ENCODE assay signal across 25 cellular contexts in genomic region chr10:132748545-132749427, GRCh38. TPM values are rescaled to one million over a fixed set of nuclear protein-coding genes. Genes with fewer than 3 reads are reported as not detected.
DNase-seq lines count a peak whose midpoint lies in the region; ATAC-seq and TF ChIP-seq lines count a peak whose summit lies in the region.
"Had no signal": no experiment of that assay in that cellular context is flagged by ENCODE, and none has a peak within 500 bp of the region (broad histone marks: within the 10 kb centered on the region; RNA-seq: fewer than 3 reads in every experiment).

No MANE protein-coding gene starts in this region.

- H4K20me1 ChIP-seq in GM23338 (replicated peaks; ENCODE audit: insufficient read depth) = no peaks in the 10 kb centered on the region

- no peaks in the 10 kb centered on the region for H3K27me3 ChIP-seq in GM23338 (ENCODE audit: insufficient read depth)

- H3K4me3 ChIP-seq in GM23338 = no peak overlapping the region

- H3K4me3 Mint-ChIP-seq in GM23338 = no peak overlapping the region
- peak overlapping the region; percentile 64 for H3K4me3 Mint-ChIP-seq in nephron progenitor cell
- H3K4me3 Mint-ChIP-seq in T-helper 17 cell = no peak overlapping the region
- no peak overlapping the region for H3K4me3 Mint-ChIP-seq in activated T-helper 1 cell treated with anti-CD3 and anti-CD28 coated beads, Interleukin-12 subunit alpha, Interleukin-12 subunit beta, Interleukin-2, Interleukin-4 antibody, amounts not matched to agents 30 ng/mL and 10 ng/mL and 1 ng/mL, durations not matched to agents 14 hours and 24 hours and 36 hours
- H3K4me3 Mint-ChIP-seq: CD14-positive monocyte, HFFc6 had no signal

- H3K79me2 ChIP-seq in GM23338 (replicated peaks; ENCODE audit: insufficient read depth) = no peaks in the 10 kb centered on the region

- POLR2A ChIA-PET in HEK293T (lab: Yijun Ruan, JAX) = no interaction called here

- H3K9me3 ChIP-seq in T-helper 17 cell (ENCODE audit: control insufficient read depth, low read length, poor library complexity, severe bottlenecking) = no peaks in the 10 kb centered on the region

- H3K36me3 ChIP-seq in GM23338 (ENCODE audit: insufficient read depth) = no peaks in the 10 kb centered on the region

- no peak overlapping the region for H2AFZ ChIP-seq in GM23338

- H3K9me3 Mint-ChIP-seq in GM23338 = no peaks in the 10 kb centered on the region; the same call in 2 of the 3 replicates
- no peaks in the 10 kb centered on the region for H3K9me3 Mint-ChIP-seq in nephron progenitor cell
- no peaks in the 10 kb centered on the region for H3K9me3 Mint-ChIP-seq in activated T-helper 1 cell treated with anti-CD3 and anti-CD28 coated beads, Interleukin-12 subunit alpha, Interleukin-12 subunit beta, Interleukin-2, Interleukin-4 antibody, amounts not matched to agents 30 ng/mL and 10 ng/mL and 1 ng/mL, durations not matched to agents 14 hours and 24 hours and 36 hours
- H3K9me3 Mint-ChIP-seq: HFFc6 had no signal

- no peak overlapping the region for H3K27ac ChIP-seq in GM23338 (ENCODE audit: low read depth)

- TF ChIP-seq CTCF in GM23338 (conservative IDR thresholded peaks at IDR 0.05; ENCODE audit: low read depth in 2 of 2) = no peak
- TF ChIP-seq CTCF in nephron progenitor cell (IDR thresholded peaks at IDR 0.05) = no peak

- no peak for ATAC-seq in GM23338
- no peak for ATAC-seq in GM19351 (IDR thresholded peaks at IDR 0.05; ENCODE audit: unreplicated experiment)
- no peak for ATAC-seq in T-helper 17 cell
- ATAC-seq: PC-3, SK-N-SH treated with all-trans-retinoic acid at 6 μM for 48 hours had no signal

- H3K27me3 Mint-ChIP-seq in GM23338 (ENCODE audit: insufficient read depth, low read depth, poor library complexity) (peaks cover 2% of the 10 kb centered on the region), nephron progenitor cell (ENCODE audit: low read depth, poor library complexity) (peaks cover 15% of the 10 kb centered on the region), T-helper 17 cell (no peaks in the 10 kb centered on the region)
- no peaks in the 10 kb centered on the region for H3K27me3 Mint-ChIP-seq in activated T-helper 1 cell treated with anti-CD3 and anti-CD28 coated beads, Interleukin-12 subunit alpha, Interleukin-12 subunit beta, Interleukin-2, Interleukin-4 antibody, amounts not matched to agents 30 ng/mL and 10 ng/mL and 1 ng/mL, durations not matched to agents 14 hours and 24 hours and 36 hours (ENCODE audit: insufficient read depth)

- DNase-seq in GM23338 (ENCODE audit: low spot score) = no peak
- peak; percentile 52 for DNase-seq in SK-N-DZ (ENCODE audit: low spot score)
- DNase-seq in nephron progenitor cell = peak; percentile 50
- DNase-seq in HEK293T (ENCODE audit: extremely low spot score) = no peak
- no peak for DNase-seq in T-helper 17 cell
- DNase-seq in activated T-helper 1 cell treated with anti-CD3 and anti-CD28 coated beads, Interleukin-12 subunit alpha, Interleukin-12 subunit beta, Interleukin-2, Interleukin-4 antibody, amounts not matched to agents 30 ng/mL and 10 ng/mL and 1 ng/mL, durations not matched to agents 14 hours and 24 hours and 36 hours (ENCODE audit: low spot score) = no peak
- DNase-seq: DMS153; HFFc6; KBM-7; MV-4-11; NCI-H1105; NCI-H146; NCI-H1930; NCI-H446; NCI-H524 treated with DMSO at 0.1 percent for 48 hours; NCI-H82; NK-92 treated with Interleukin-12 subunit alpha and Interleukin-12 subunit beta, amount 100 ng/mL, for 24 hours; PC-3 had no signal

- CTCF ChIA-PET in HEK293T (lab: Yijun Ruan, JAX) = no interaction called here

- peaks cover 17% of the 10 kb centered on the region; the same call in 2 of the 3 replicates for H3K4me1 Mint-ChIP-seq in GM23338
- peaks cover 53% of the 10 kb centered on the region for H3K4me1 Mint-ChIP-seq in nephron progenitor cell
- no peaks in the 10 kb centered on the region for H3K4me1 Mint-ChIP-seq in T-helper 17 cell
- no peaks in the 10 kb centered on the region for H3K4me1 Mint-ChIP-seq in activated T-helper 1 cell treated with anti-CD3 and anti-CD28 coated beads, Interleukin-12 subunit alpha, Interleukin-12 subunit beta, Interleukin-2, Interleukin-4 antibody, amounts not matched to agents 30 ng/mL and 10 ng/mL and 1 ng/mL, durations not matched to agents 14 hours and 24 hours and 36 hours (ENCODE audit: low read depth)
- H3K4me1 Mint-ChIP-seq: CD14-positive monocyte had no signal

- no peaks in the 10 kb centered on the region for H3K36me3 Mint-ChIP-seq in GM23338 (ENCODE audit: low read depth)
- H3K36me3 Mint-ChIP-seq in nephron progenitor cell (ENCODE audit: low read depth) = peaks cover 4% of the 10 kb centered on the region
- no peaks in the 10 kb centered on the region for H3K36me3 Mint-ChIP-seq in T-helper 17 cell (ENCODE audit: low read depth)
- peaks cover 4% of the 10 kb centered on the region for H3K36me3 Mint-ChIP-seq in activated T-helper 1 cell treated with anti-CD3 and anti-CD28 coated beads, Interleukin-12 subunit alpha, Interleukin-12 subunit beta, Interleukin-2, Interleukin-4 antibody, amounts not matched to agents 30 ng/mL and 10 ng/mL and 1 ng/mL, durations not matched to agents 14 hours and 24 hours and 36 hours (ENCODE audit: low read depth)

- 0 out of 2 replicates have a peak, but pooled peaks cover 3% of the 10 kb centered on the region for H3F3A ChIP-seq in GM23338 (replicated peaks; ENCODE audit: low read depth)

- H3K9me2 ChIP-seq in GM23338 (ENCODE audit: insufficient read depth) = no peaks in the 10 kb centered on the region

- peaks cover 3% of the 10 kb centered on the region; the same call in 1 of the 2 replicates for H3K4me1 ChIP-seq in GM23338 (ENCODE audit: insufficient read depth)

- no peak overlapping the region for H3K4me2 ChIP-seq in GM23338

- intact Hi-C loops in activated T-helper 1 cell treated with anti-CD3 and anti-CD28 coated beads, Interleukin-12 subunit alpha, Interleukin-12 subunit beta, Interleukin-2, Interleukin-4 antibody, amounts not matched to agents 30 ng/mL and 10 ng/mL and 1 ng/mL, durations not matched to agents 14 hours and 24 hours and 36 hours (cut with micrococcal nuclease) = no loop called here

- H3K27ac Mint-ChIP-seq in GM23338 (peak overlapping the region; percentile 27; the same call in 1 of the 2 replicates), nephron progenitor cell (peak overlapping the region; percentile 39), T-helper 17 cell (no peak overlapping the region)
- H3K27ac Mint-ChIP-seq in activated T-helper 1 cell treated with anti-CD3 and anti-CD28 coated beads, Interleukin-12 subunit alpha, Interleukin-12 subunit beta, Interleukin-2, Interleukin-4 antibody, amounts not matched to agents 30 ng/mL and 10 ng/mL and 1 ng/mL, durations not matched to agents 14 hours and 24 hours and 36 hours = no peak overlapping the region
- H3K27ac Mint-ChIP-seq: HFFc6 had no signal

TF ChIP-seq in HEK293T, 16 proteins besides CTCF, POLR2A, EP300 and RAD21:
- TF ChIP-seq BHLHE40 (IDR thresholded peaks at IDR 0.05; ENCODE audit: borderline replicate concordance) (no peak), FOXA1 (IDR thresholded peaks at IDR 0.05) (no peak), TARDBP (IDR thresholded peaks at IDR 0.05) (no peak), L3MBTL2 (conservative IDR thresholded peaks at IDR 0.05) (no peak), ARNT (IDR thresholded peaks at IDR 0.05) (no peak)

RNA-seq across cellular contexts. Expression of gene NKX6-2, which starts 37.2 kb away (rescaled TPM):
- total RNA-seq in GM23338 (2014; rRNA removed; shearing (Covaris generic)) = 0.24 TPM in 1 of 2 replicates, not detected in the other
- polyA plus RNA-seq in GM23338 (2016; fragmentation: Nextera tagmentation; extraction: Ambion mirVana) = 9.3 and 10.9 TPM in 2 replicates
- 0.80 and 2.1 TPM in 2 replicates for polyA plus RNA-seq in SK-N-DZ (2014; cell fraction: cytosol; rRNA removed)
- 1.7 and 2.6 TPM in 2 replicates for polyA plus RNA-seq in SK-N-DZ (2014; cell fraction: nucleus; rRNA removed)
- total RNA-seq in T-helper 17 cell = not detected
- total RNA-seq in activated T-helper 1 cell treated with anti-CD3 and anti-CD28 coated beads, Interleukin-12 subunit alpha, Interleukin-12 subunit beta, Interleukin-2, Interleukin-4 antibody, amounts not matched to agents 30 ng/mL and 10 ng/mL and 1 ng/mL, durations not matched to agents 14 hours and 24 hours and 36 hours = not detected in 2 replicates
- total RNA-seq: A673, G401, HFFc6, LHCN-M2, MCF 10A, PC-3 had no signal
- polyA plus RNA-seq: CD14-positive monocyte had no signal

Comparison
In these comparisons a context has a peak if more than half of its experiments do, and no peak if none do; other contexts are left out.
1. DNase-seq: peak in SK-N-DZ (single experiment) and nephron progenitor cell (single experiment); none in GM23338 (single experiment), HEK293T (single experiment), T-helper 17 cell (0 of 3) and activated T-helper 1 cell treated with anti-CD3 and anti-CD28 coated beads, Interleukin-12 subunit alpha, Interleukin-12 subunit beta, Interleukin-2, Interleukin-4 antibody, amounts not matched to agents 30 ng/mL and 10 ng/mL and 1 ng/mL, durations not matched to agents 14 hours and 24 hours and 36 hours (single experiment).
2. H3K27ac Mint-ChIP-seq: peak in GM23338 (single experiment) and nephron progenitor cell (single experiment); none in T-helper 17 cell (single experiment) and activated T-helper 1 cell treated with anti-CD3 and anti-CD28 coated beads, Interleukin-12 subunit alpha, Interleukin-12 subunit beta, Interleukin-2, Interleukin-4 antibody, amounts not matched to agents 30 ng/mL and 10 ng/mL and 1 ng/mL, durations not matched to agents 14 hours and 24 hours and 36 hours (single experiment).